Comparison of ENCODE assay signal across 16 cellular contexts in genomic region chr15:48624700-48625099, GRCh38.
"Had no signal": no experiment of that assay in that cellular context is flagged by ENCODE, and none has a peak within 500 bp of the region (broad histone marks: within the 10 kb centered on the region; RNA-seq: fewer than 3 reads in every experiment).

No MANE protein-coding gene starts in this region.

- H3K27me3 ChIP-seq: foreskin keratinocyte, stomach, suprapubic skin, uterus had no signal

- H3K9me3 ChIP-seq: stomach, suprapubic skin, uterus had no signal

- FAIRE-seq: colon, endometrium, small intestine had no signal

- H3K4me3 ChIP-seq: stomach, suprapubic skin, uterus had no signal

- H3K27ac ChIP-seq: foreskin keratinocyte, stomach, suprapubic skin, uterus had no signal

- ATAC-seq: activated CD8-positive, alpha-beta T cell treated with anti-CD3 and anti-CD28 coated beads, Interleukin-2, amount 10 ng/mL, durations not matched to agents 7 days and 5 days; foreskin keratinocyte had no signal

- H3K36me3 ChIP-seq: stomach, suprapubic skin, uterus had no signal

- H3K4me1 ChIP-seq: uterus had no signal

- DNase-seq: activated CD4-positive, alpha-beta T cell treated with anti-CD3 and anti-CD28 coated beads, Interleukin-2, amount 10 ng/mL, durations not matched to agents 7 days and 5 days; activated CD4-positive, CD25-positive, alpha-beta regulatory T cell treated with anti-CD3 and anti-CD28 coated beads, Interleukin-2, amount 50 U/mL, for 72 hours; activated CD8-positive, alpha-beta T cell treated with anti-CD3 and anti-CD28 coated beads, Interleukin-2, amount 10 ng/mL, durations not matched to agents 7 days and 5 days; activated gamma-delta T cell treated with Interleukin-2 at 50 U/mL for 16 hours; anterior cingulate cortex; central memory CD4-positive, alpha-beta T cell; foreskin keratinocyte; nucleus accumbens; posterior cingulate gyrus; small intestine; stimulated activated CD4-positive, alpha-beta T cell treated with anti-CD3 and anti-CD28 coated beads, Interleukin-15, amount 100 ng/mL, for 24 hours; stomach; uterus had no signal
